Comparison of ENCODE assay signal across 10 cellular contexts in genomic region chr1:232596666-232597303, GRCh38. TPM values are rescaled to one million over a fixed set of nuclear protein-coding genes. Genes with fewer than 3 reads are reported as not detected.
A peak's percentile ranks its signal among the peaks of the same experiment; 100 is the strongest.
DNase-seq lines count a peak whose midpoint lies in the region; ATAC-seq and TF ChIP-seq lines count a peak whose summit lies in the region.
"Had no signal": no experiment of that assay in that cellular context is flagged by ENCODE, and none has a peak within 500 bp of the region (broad histone marks: within the 10 kb centered on the region; RNA-seq: fewer than 3 reads in every experiment).

No MANE protein-coding gene starts in this region.

- H3K4me1 Mint-ChIP-seq in memory B cell = peaks cover 5% of the 10 kb centered on the region

- peaks cover 5% of the 10 kb centered on the region for H3K27me3 Mint-ChIP-seq in memory B cell

- H3K9me3 ChIP-seq in upper lobe of right lung = no peaks in the 10 kb centered on the region
- H3K9me3 ChIP-seq: upper lobe of left lung had no signal

- no peak overlapping the region for H3K27ac ChIP-seq in upper lobe of right lung

- DNase-seq in NCI-H524 (lab: John Stamatoyannopoulos, UW) = peak; percentile 29 to 45
- no peak for DNase-seq in NCI-H524 treated with DMSO at 0.1 percent for 48 hours (lab: John Stamatoyannopoulos, UW)
- no peak for DNase-seq in memory B cell (ENCODE audit: low spot score in 2 of 2)
- no peak for DNase-seq in upper lobe of right lung
- no peak for DNase-seq in glomerular visceral epithelial cell (ENCODE audit: extremely low spot score)
- no peak for DNase-seq in stimulated activated CD4-positive, alpha-beta T cell treated with anti-CD3 and anti-CD28 coated beads, Interleukin-4, amount 100 ng/mL, for 4 hours
- DNase-seq: SHP77 treated with DMSO at 0.1 percent for 48 hours, upper lobe of left lung had no signal

- H3K36me3 Mint-ChIP-seq in memory B cell = no peaks in the 10 kb centered on the region

- no peaks in the 10 kb centered on the region for H3K9me3 Mint-ChIP-seq in memory B cell

- H3K27ac Mint-ChIP-seq in memory B cell = no peak overlapping the region

- intact Hi-C loops in upper lobe of right lung (cut with DNase I) = no loop called here

- ATAC-seq in GM19468 (IDR thresholded peaks at IDR 0.05; ENCODE audit: extremely low read depth, unreplicated experiment) (peak; percentile 31), HG03457 (IDR thresholded peaks at IDR 0.05; ENCODE audit: unreplicated experiment) (peak; percentile 42), memory B cell (ENCODE audit: low read depth) (peak; percentile 49), upper lobe of right lung (no peak)

- H3K36me3 ChIP-seq in upper lobe of right lung = no peaks in the 10 kb centered on the region
- H3K36me3 ChIP-seq: upper lobe of left lung had no signal

- H3K4me3 Mint-ChIP-seq in memory B cell = no peak overlapping the region

- TF ChIP-seq CTCF in upper lobe of right lung (IDR thresholded peaks at IDR 0.05) = no peak

- no peaks in the 10 kb centered on the region for H3K27me3 ChIP-seq in upper lobe of right lung
- H3K27me3 ChIP-seq: upper lobe of left lung had no signal

- no peak overlapping the region for H3K4me3 ChIP-seq in upper lobe of right lung
- H3K4me3 ChIP-seq: upper lobe of left lung had no signal

- H3K4me1 ChIP-seq in upper lobe of right lung = peaks cover 50% of the 10 kb centered on the region

RNA-seq across cellular contexts. Expression of gene SIPA1L2, which starts 33.1 kb away (rescaled TPM):
- total RNA-seq in upper lobe of right lung = 38.3 TPM

Comparison
In these comparisons a context has a peak if more than half of its experiments do, and no peak if none do; other contexts are left out.
1. DNase-seq: peak in NCI-H524 (2 of 2); none in NCI-H524 treated with DMSO at 0.1 percent for 48 hours (single experiment), memory B cell (0 of 2), upper lobe of right lung (single experiment), glomerular visceral epithelial cell (single experiment) and stimulated activated CD4-positive, alpha-beta T cell treated with anti-CD3 and anti-CD28 coated beads, Interleukin-4, amount 100 ng/mL, for 4 hours (0 of 2).